In the genomic region with DNA sequence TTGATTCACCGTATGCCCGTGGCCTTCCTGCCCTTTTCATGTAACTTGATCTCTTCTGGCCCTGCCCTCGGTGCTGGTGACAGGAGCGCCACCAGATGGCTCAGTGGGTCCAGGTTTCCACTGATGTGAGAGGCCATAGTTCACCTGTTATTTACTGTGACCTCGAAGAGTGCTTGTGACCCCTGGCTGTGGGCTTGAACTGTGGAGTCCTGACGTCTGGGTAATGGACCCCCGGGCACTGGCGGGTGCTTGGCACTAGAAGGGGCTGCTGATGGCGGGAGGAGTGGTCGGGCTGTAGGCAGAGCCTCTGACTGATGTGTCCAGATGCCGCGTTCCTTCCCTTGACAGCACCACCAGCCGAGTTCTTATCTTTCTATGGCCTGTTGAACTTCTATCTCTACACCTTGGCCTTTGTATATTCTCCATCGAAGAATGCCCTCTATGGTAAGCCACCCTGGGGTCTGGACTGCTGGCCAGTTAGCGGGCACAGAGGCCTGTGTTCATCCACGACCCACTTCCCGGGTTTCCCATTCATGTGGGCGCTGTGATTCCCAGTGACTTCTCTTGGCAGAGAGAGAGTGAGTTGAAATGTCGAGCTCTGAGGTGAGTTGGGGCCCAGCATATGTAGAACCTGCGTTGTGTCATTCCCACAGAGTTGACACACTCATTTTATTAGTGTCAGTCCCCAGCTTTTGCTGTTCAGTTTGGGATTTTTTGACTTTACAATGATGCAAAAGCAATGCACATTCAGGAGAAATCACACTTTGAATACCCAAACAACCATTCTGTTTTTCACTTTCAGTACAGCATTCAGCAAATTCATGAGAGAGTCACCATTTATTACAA, we compare ENCODE assay signal across 9 cellular contexts. TPM values are rescaled to one million over a fixed set of nuclear protein-coding genes. Genes with fewer than 3 reads are reported as not detected.
DNase-seq lines count a peak whose midpoint lies in the region; ATAC-seq and TF ChIP-seq lines count a peak whose summit lies in the region.
"Had no signal": no experiment of that assay in that cellular context is flagged by ENCODE, and none has a peak within 500 bp of the region (broad histone marks: within the 10 kb centered on the region; RNA-seq: fewer than 3 reads in every experiment).

No MANE protein-coding gene starts in this region.

- no peaks in the 10 kb centered on the region for H3K36me3 ChIP-seq in neural progenitor cell

- H3K27me3 ChIP-seq in neural progenitor cell: no peaks in the 10 kb centered on the region

- H3K4me1 Mint-ChIP-seq in neural progenitor cell: peaks cover 16% of the 10 kb centered on the region

- H3K4me3 Mint-ChIP-seq in neural progenitor cell: no peak overlapping the region
- H3K4me3 Mint-ChIP-seq: nephron had no signal

- no peaks in the 10 kb centered on the region for H3K4me1 ChIP-seq in neural progenitor cell

- H3K4me2 ChIP-seq in neural progenitor cell: no peak overlapping the region

- H3K36me3 Mint-ChIP-seq in neural progenitor cell: peaks cover 35% of the 10 kb centered on the region

- DNase-seq in DMS79 treated with DMSO at 0.1 percent for 48 hours (lab: John Stamatoyannopoulos, UW) (peak; percentile 21), DMS79 (lab: John Stamatoyannopoulos, UW) (no peak), T follicular helper cell (ENCODE audit: low read depth) (peak; percentile 16), coronary artery (ENCODE audit: low spot score) (peak; percentile 62), neural progenitor cell (ENCODE audit: low spot score) (peak; percentile 40), NCI-H187 (lab: John Stamatoyannopoulos, UW) (no peak), retina (no peak)

- no peak overlapping the region for H2AFZ ChIP-seq in neural progenitor cell (replicated peaks)

- no peaks in the 10 kb centered on the region for H3K79me2 ChIP-seq in neural progenitor cell (ENCODE audit: low read depth)

- no peaks in the 10 kb centered on the region for H3K9me3 Mint-ChIP-seq in neural progenitor cell
- H3K9me3 Mint-ChIP-seq: nephron had no signal

- ATAC-seq in GM21723 (IDR thresholded peaks at IDR 0.05; ENCODE audit: unreplicated experiment): no peak

- H3K4me3 ChIP-seq in coronary artery (no peak overlapping the region), neural progenitor cell (no peak overlapping the region)

- TF ChIP-seq CTCF in coronary artery (IDR thresholded peaks at IDR 0.05): no peak
- peak; percentile 44 for TF ChIP-seq CTCF in neural progenitor cell (IDR thresholded peaks at IDR 0.05)

- H3K9me3 ChIP-seq in neural progenitor cell (ENCODE audit: low read depth): no peaks in the 10 kb centered on the region

- H3K9ac ChIP-seq in neural progenitor cell: no peak overlapping the region

- H3K27ac ChIP-seq in coronary artery (peak overlapping the region in 1 of 2 donors; percentile 90), neural progenitor cell (no peak overlapping the region)

- H3K27ac Mint-ChIP-seq in neural progenitor cell: no peak overlapping the region

- H3K27me3 Mint-ChIP-seq in neural progenitor cell (ENCODE audit: insufficient read depth, low read depth): peaks cover 6% of the 10 kb centered on the region

- no peaks in the 10 kb centered on the region for H3F3A ChIP-seq in neural progenitor cell (ENCODE audit: low read depth)

- peaks cover 13% of the 10 kb centered on the region for H4K20me1 ChIP-seq in neural progenitor cell (ENCODE audit: low read depth)

RNA-seq across cellular contexts. Expression of gene DYNLT1, which starts 14.9 kb away (rescaled TPM):
- 71.1 and 82.8 TPM in 2 replicates for total RNA-seq in neural progenitor cell (ENCODE audit: low replicate concordance)

RNA-seq across cellular contexts. Expression of gene SYTL3, which starts 20.3 kb away (rescaled TPM):
- total RNA-seq in neural progenitor cell (ENCODE audit: low replicate concordance): 0.25 TPM in 1 of 2 replicates, not detected in the other

Comparison
In these comparisons a context has a peak if more than half of its experiments do, and no peak if none do; other contexts are left out.
1. DNase-seq: peak in DMS79 treated with DMSO at 0.1 percent for 48 hours (single experiment), T follicular helper cell (single experiment), coronary artery (single experiment) and neural progenitor cell (single experiment); none in DMS79 (single experiment), NCI-H187 (0 of 2) and retina (single experiment).